Comparison of ENCODE assay signal across 20 cellular contexts in the genomic region with DNA sequence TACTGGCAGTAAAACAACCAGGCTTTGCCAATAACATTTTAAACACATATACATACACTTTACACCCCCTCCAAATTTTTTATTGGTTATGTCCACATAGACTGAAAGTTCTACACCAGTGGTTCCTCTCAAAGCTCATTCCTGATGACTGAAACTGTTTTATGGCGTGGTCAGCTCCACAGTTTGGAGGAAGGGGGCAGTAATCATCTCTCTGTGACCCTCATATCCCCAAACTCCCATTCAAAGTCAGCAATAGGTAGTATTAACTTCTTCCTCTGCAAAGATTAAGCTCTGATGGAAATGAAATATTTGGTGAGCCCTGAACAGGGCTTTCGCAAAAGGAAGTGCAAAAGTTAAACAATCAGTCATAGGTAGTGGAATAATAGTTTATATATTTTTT. TPM values are rescaled to one million over a fixed set of nuclear protein-coding genes. Genes with fewer than 3 reads are reported as not detected.
DNase-seq lines count a peak whose midpoint lies in the region; ATAC-seq and TF ChIP-seq lines count a peak whose summit lies in the region.
"Had no signal": no experiment of that assay in that cellular context is flagged by ENCODE, and none has a peak within 500 bp of the region (broad histone marks: within the 10 kb centered on the region; RNA-seq: fewer than 3 reads in every experiment).

No MANE protein-coding gene starts in this region.

- no peaks in the 10 kb centered on the region for H3K27me3 ChIP-seq in mesendoderm (ENCODE audit: insufficient read depth, low read length, poor library complexity)
- H3K27me3 ChIP-seq: BLaER1, Peyer's patch had no signal

- H4K5ac ChIP-seq in mesendoderm (ENCODE audit: low read length) = no peak overlapping the region

- H4K8ac ChIP-seq in mesendoderm (ENCODE audit: low read depth, low read length) = no peak overlapping the region

- no peak overlapping the region for H3K4me2 ChIP-seq in mesendoderm (ENCODE audit: low read length)
- H3K4me2 ChIP-seq: BLaER1 had no signal

- H2BK5ac ChIP-seq in mesendoderm (ENCODE audit: low read length) = no peak overlapping the region

- peak overlapping the region; percentile 35 to 87 (median 63) for H3K27ac Mint-ChIP-seq in brain
- H3K27ac Mint-ChIP-seq: activated naive CD8-positive, alpha-beta T cell; progenitor cell of endocrine pancreas had no signal

- H3K23ac ChIP-seq in mesendoderm (ENCODE audit: low read length) = no peak overlapping the region

- no peak overlapping the region for H3K9ac ChIP-seq in mesendoderm (ENCODE audit: low read length)
- H3K9ac ChIP-seq: BLaER1 had no signal

- peak; percentile 10 for DNase-seq in GM03348 (ENCODE audit: low spot score)
- peak; percentile 16 for DNase-seq in M059J (ENCODE audit: low read depth)
- peak; percentile 38 for DNase-seq in mesendoderm
- DNase-seq in activated naive CD4-positive, alpha-beta T cell (lab: John Stamatoyannopoulos, UW) = no peak
- no peak for DNase-seq in 8988T
- no peak for DNase-seq in NCI-H2171 (lab: John Stamatoyannopoulos, UW)
- DNase-seq: activated CD4-positive, alpha-beta T cell treated with anti-CD3 and anti-CD28 coated beads for 48 hours; activated T-cell treated with anti-CD3 and anti-CD28 coated beads for 4 hours; DND-41; erythroblast; hippocampal formation; left cardiac atrium; NCI-H1092; Peyer's patch; substantia nigra had no signal

- no peak overlapping the region for H3K18ac ChIP-seq in mesendoderm (ENCODE audit: low read length)

- H3K79me2 ChIP-seq in mesendoderm (ENCODE audit: control insufficient read depth, insufficient read depth, low read length) = no peaks in the 10 kb centered on the region

- H3K36me3 ChIP-seq in mesendoderm (ENCODE audit: control insufficient read depth, insufficient read depth, low read length) = no peaks in the 10 kb centered on the region
- H3K36me3 ChIP-seq: BLaER1, Peyer's patch had no signal

- peak; percentile 25 to 57 for TF ChIP-seq CTCF in brain (conservative IDR thresholded peaks at IDR 0.05)

- H2BK15ac ChIP-seq in mesendoderm (replicated peaks; ENCODE audit: low read depth) = no peak overlapping the region

- H3K56ac ChIP-seq in mesendoderm (ENCODE audit: low read length) = no peak overlapping the region

- no peak overlapping the region for H3K4me3 Mint-ChIP-seq in brain
- H3K4me3 Mint-ChIP-seq: activated naive CD8-positive, alpha-beta T cell had no signal

- H3K79me1 ChIP-seq in mesendoderm (ENCODE audit: low read length) = no peaks in the 10 kb centered on the region

- H3K4me3 ChIP-seq in mesendoderm (ENCODE audit: low read length) = no peak overlapping the region
- H3K4me3 ChIP-seq: BLaER1, Peyer's patch had no signal

- H2BK120ac ChIP-seq in mesendoderm (ENCODE audit: low read depth, low read length) = no peak overlapping the region

- H3K4me1 ChIP-seq in mesendoderm (ENCODE audit: control insufficient read depth, low read depth, low read length) = no peaks in the 10 kb centered on the region
- H3K4me1 ChIP-seq: BLaER1, Peyer's patch had no signal

- H3K27me3 Mint-ChIP-seq in brain = peaks cover 4% of the 10 kb centered on the region

- H3K27ac ChIP-seq in mesendoderm (ENCODE audit: low read depth, low read length) = no peak overlapping the region
- H3K27ac ChIP-seq: BLaER1, Peyer's patch had no signal

- peaks cover 0 to 5% (median 0%) of the 10 kb centered on the region in 5 experiments for H3K9me3 Mint-ChIP-seq in brain

- H3K4me1 Mint-ChIP-seq in brain = peaks cover 35% of the 10 kb centered on the region

- H3K4ac ChIP-seq in mesendoderm (ENCODE audit: low read depth, low read length) = no peak overlapping the region

- ATAC-seq in HG03139 (IDR thresholded peaks at IDR 0.05; ENCODE audit: unreplicated experiment) = no peak

- no peak overlapping the region for H2AK5ac ChIP-seq in mesendoderm (ENCODE audit: low read length)

- WGBS in mesendoderm (ENCODE audit: extremely low coverage, insufficient coverage, low lambda C conversion rate) = no CpG with 5 or more reads among the region's 2 CpGs

- H3K36me3 Mint-ChIP-seq in brain = no peaks in the 10 kb centered on the region
- H3K36me3 Mint-ChIP-seq: activated naive CD8-positive, alpha-beta T cell had no signal

RNA-seq across cellular contexts. Expression of a gene that starts 55.3 kb away (rescaled TPM):
- 5.6 and 18.2 TPM in 2 replicates for total RNA-seq in M059J (2014; rRNA removed; shearing (Covaris generic))
- 15.6 TPM for polyA plus RNA-seq in brain (ENCODE audit: insufficient read depth, low read depth, low replicate concordance)
- 22.6 TPM for polyA plus RNA-seq in mesendoderm (2013, experiment 1 of 2)
- 21.7 TPM for polyA plus RNA-seq in mesendoderm (2013, experiment 2 of 2)

Comparison
In these comparisons a context has a peak if more than half of its experiments do, and no peak if none do; other contexts are left out.
1. DNase-seq: peak in GM03348 (single experiment), M059J (single experiment) and mesendoderm (single experiment); none in activated naive CD4-positive, alpha-beta T cell (0 of 4), 8988T (single experiment) and NCI-H2171 (single experiment).